In genomic region chr19:1787116-1787515, GRCh38 we compare ENCODE assay signal across 25 cellular contexts. TPM values are rescaled to one million over a fixed set of nuclear protein-coding genes. Genes with fewer than 3 reads are reported as not detected.
"Had no signal": no experiment of that assay in that cellular context is flagged by ENCODE, and none has a peak within 500 bp of the region (broad histone marks: within the 10 kb centered on the region; RNA-seq: fewer than 3 reads in every experiment).

No MANE protein-coding gene starts in this region.

- H3K4me2 ChIP-seq: KMS-11 had no signal

- H3K27ac ChIP-seq: KMS-11, SJSA1, SK-N-MC had no signal

- H3K9ac ChIP-seq: KMS-11 had no signal

- H3K4me3 ChIP-seq: K562, SJSA1, SK-N-MC had no signal

- H3K36me3 ChIP-seq: SJSA1 had no signal

- ATAC-seq: K562 had no signal

- DNase-seq: Kasumi-1, MM.1S, NCI-H1048, NCI-H1105, NCI-H1417, NCI-H1436 treated with DMSO at 0.1 percent for 48 hours, NCI-H1694, NCI-H187 treated with DMSO at 0.1 percent for 48 hours, NCI-H2029 treated with DMSO at 0.1 percent for 48 hours, NCI-H2171, NCI-H524, NCI-H526 treated with DMSO at 0.1 percent for 48 hours, NCI-H748 treated with DMSO at 0.1 percent for 48 hours, Right ventricle myocardium superior, RPMI8226, SIG-M5 had no signal

- H3K4me1 ChIP-seq: SJSA1 had no signal

RNA-seq across cellular contexts. Expression of gene ONECUT3, which starts 33.8 kb away (rescaled TPM):
- total RNA-seq: HT1080; K562; M059J; NCI-H460; Right ventricle myocardium superior; SJSA1; T-helper 1 cell treated with Interleukin-12 subunit alpha and Interleukin-12 subunit beta and Interleukin-4 antibody, amounts not matched to agents 30 ng/mL and 1 ng/mL, for 36 hours had no signal
- polyA plus RNA-seq: IgD-negative memory B cell, K562 had no signal
